In genomic region chr4:23930750-23931488, GRCh38 we compare ENCODE assay signal across 1 cellular context.
A peak's percentile ranks its signal among the peaks of the same experiment; 100 is the strongest.
TF ChIP-seq lines count a peak whose summit lies in the region.

No MANE protein-coding gene starts in this region.

TF ChIP-seq in HEK293, 187 proteins besides CTCF, POLR2A, EP300 and RAD21 (continued from another document and continues in another):
- TF ChIP-seq, protein P1, sequence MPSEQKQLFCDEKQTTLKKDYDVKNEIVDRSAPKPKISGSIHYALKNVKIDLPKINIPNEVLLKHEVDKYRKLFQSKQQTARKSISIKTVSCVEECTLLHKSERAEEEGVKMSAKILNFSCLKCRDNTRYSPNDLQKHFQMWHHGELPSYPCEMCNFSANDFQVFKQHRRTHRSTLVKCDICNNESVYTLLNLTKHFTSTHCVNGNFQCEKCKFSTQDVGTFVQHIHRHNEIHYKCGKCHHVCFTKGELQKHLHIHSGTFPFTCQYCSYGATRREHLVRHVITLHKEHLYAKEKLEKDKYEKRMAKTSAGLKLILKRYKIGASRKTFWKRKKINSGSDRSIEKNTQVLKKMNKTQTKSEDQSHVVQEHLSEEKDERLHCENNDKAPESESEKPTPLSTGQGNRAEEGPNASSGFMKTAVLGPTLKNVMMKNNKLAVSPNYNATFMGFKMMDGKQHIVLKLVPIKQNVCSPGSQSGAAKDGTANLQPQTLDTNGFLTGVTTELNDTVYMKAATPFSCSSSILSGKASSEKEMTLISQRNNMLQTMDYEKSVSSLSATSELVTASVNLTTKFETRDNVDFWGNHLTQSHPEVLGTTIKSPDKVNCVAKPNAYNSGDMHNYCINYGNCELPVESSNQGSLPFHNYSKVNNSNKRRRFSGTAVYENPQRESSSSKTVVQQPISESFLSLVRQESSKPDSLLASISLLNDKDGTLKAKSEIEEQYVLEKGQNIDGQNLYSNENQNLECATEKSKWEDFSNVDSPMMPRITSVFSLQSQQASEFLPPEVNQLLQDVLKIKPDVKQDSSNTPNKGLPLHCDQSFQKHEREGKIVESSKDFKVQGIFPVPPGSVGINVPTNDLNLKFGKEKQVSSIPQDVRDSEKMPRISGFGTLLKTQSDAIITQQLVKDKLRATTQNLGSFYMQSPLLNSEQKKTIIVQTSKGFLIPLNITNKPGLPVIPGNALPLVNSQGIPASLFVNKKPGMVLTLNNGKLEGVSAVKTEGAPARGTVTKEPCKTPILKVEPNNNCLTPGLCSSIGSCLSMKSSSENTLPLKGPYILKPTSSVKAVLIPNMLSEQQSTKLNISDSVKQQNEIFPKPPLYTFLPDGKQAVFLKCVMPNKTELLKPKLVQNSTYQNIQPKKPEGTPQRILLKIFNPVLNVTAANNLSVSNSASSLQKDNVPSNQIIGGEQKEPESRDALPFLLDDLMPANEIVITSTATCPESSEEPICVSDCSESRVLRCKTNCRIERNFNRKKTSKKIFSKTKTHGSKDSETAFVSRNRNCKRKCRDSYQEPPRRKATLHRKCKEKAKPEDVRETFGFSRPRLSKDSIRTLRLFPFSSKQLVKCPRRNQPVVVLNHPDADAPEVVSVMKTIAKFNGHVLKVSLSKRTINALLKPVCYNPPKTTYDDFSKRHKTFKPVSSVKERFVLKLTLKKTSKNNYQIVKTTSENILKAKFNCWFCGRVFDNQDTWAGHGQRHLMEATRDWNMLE (tag by site-specific recombination; conservative IDR thresholded peaks at IDR 0.05; ENCODE audit: low read depth): no peak
- TF ChIP-seq ATF2 (tag by site-specific recombination; IDR thresholded peaks at IDR 0.05; ENCODE audit: low read depth) (no peak), ZNF184 (tag by site-specific recombination; IDR thresholded peaks at IDR 0.05) (no peak), ZNF558 (tag by site-specific recombination; IDR thresholded peaks at IDR 0.05) (no peak), ZSCAN23 (tag by site-specific recombination; IDR thresholded peaks at IDR 0.05) (no peak), MZF1 (tag by site-specific recombination; IDR thresholded peaks at IDR 0.05; ENCODE audit: borderline replicate concordance) (no peak), BCL6B (tag by site-specific recombination; IDR thresholded peaks at IDR 0.05) (no peak), ZNF785 (tag by site-specific recombination; IDR thresholded peaks at IDR 0.05) (no peak), ZBTB10 (tag by site-specific recombination; IDR thresholded peaks at IDR 0.05) (no peak), ZNF621 (tag by site-specific recombination; IDR thresholded peaks at IDR 0.05) (no peak), ZNF426 (tag by site-specific recombination; IDR thresholded peaks at IDR 0.05) (no peak), ZNF843 (tag by site-specific recombination; IDR thresholded peaks at IDR 0.05) (no peak), ZNF510 (tag by site-specific recombination; IDR thresholded peaks at IDR 0.05; ENCODE audit: insufficient replicate concordance) (no peak), ZNF24 (tag by site-specific recombination; IDR thresholded peaks at IDR 0.05) (no peak), KLF1 (tag by site-specific recombination; IDR thresholded peaks at IDR 0.05) (no peak), ZNF433 (tag by site-specific recombination; IDR thresholded peaks at IDR 0.05; ENCODE audit: low read depth) (no peak), YY1 (tag by site-specific recombination; IDR thresholded peaks at IDR 0.05) (no peak), ZNF561 (tag by site-specific recombination; IDR thresholded peaks at IDR 0.05; ENCODE audit: borderline replicate concordance) (no peak), MYNN (tag by site-specific recombination; IDR thresholded peaks at IDR 0.05; ENCODE audit: borderline replicate concordance) (no peak), ZNF37A (tag by site-specific recombination; IDR thresholded peaks at IDR 0.05) (no peak), TRIM28 (IDR thresholded peaks at IDR 0.05; ENCODE audit: borderline replicate concordance, low read length) (0 out of 2 replicates have a peak, but pooled peaks have one; percentile 60), ZIC2 (tag by site-specific recombination; IDR thresholded peaks at IDR 0.05) (peak; percentile 46), ZNF391 (tag by site-specific recombination; IDR thresholded peaks at IDR 0.05; ENCODE audit: borderline replicate concordance, low read depth) (no peak), ZNF654 (tag by site-specific recombination; IDR thresholded peaks at IDR 0.05; ENCODE audit: low read depth) (no peak), ZNF248 (tag by site-specific recombination; IDR thresholded peaks at IDR 0.05) (no peak), SP3 (tag by site-specific recombination; IDR thresholded peaks at IDR 0.05) (no peak), ZNF138 (tag by site-specific recombination; IDR thresholded peaks at IDR 0.05; ENCODE audit: borderline replicate concordance) (no peak), GLIS2 (tag by site-specific recombination; IDR thresholded peaks at IDR 0.05) (peak; percentile 62), GLI4 (tag by site-specific recombination; IDR thresholded peaks at IDR 0.05) (no peak), OSR2 (tag by site-specific recombination; IDR thresholded peaks at IDR 0.05) (peak; percentile 74; the same call in 1 of the 2 replicates)
- TF ChIP-seq, protein P2, sequence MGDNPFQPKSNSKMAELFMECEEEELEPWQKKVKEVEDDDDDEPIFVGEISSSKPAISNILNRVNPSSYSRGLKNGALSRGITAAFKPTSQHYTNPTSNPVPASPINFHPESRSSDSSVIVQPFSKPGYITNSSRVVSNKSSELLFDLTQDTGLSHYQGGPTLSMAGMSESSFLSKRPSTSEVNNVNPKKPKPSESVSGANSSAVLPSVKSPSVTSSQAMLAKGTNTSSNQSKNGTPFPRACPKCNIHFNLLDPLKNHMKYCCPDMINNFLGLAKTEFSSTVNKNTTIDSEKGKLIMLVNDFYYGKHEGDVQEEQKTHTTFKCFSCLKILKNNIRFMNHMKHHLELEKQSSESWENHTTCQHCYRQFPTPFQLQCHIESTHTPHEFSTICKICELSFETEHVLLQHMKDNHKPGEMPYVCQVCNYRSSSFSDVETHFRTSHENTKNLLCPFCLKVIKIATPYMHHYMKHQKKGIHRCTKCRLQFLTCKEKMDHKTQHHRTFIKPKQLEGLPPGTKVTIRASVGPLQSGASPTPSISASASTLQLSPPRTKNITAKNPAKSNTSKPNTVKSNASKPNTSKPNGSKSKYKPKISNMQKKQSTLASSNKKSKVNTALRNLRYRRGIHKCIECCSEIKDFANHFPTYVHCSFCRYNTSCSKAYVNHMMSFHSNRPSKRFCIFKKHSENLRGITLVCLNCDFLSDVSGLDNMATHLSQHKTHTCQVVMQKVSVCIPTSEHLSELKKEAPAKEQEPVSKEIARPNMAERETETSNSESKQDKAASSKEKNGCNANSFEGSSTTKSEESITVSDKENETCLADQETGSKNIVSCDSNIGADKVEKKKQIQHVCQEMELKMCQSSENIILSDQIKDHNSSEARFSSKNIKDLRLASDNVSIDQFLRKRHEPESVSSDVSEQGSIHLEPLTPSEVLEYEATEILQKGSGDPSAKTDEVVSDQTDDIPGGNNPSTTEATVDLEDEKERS (tag by site-specific recombination; IDR thresholded peaks at IDR 0.05): no peak
- TF ChIP-seq, protein P3, sequence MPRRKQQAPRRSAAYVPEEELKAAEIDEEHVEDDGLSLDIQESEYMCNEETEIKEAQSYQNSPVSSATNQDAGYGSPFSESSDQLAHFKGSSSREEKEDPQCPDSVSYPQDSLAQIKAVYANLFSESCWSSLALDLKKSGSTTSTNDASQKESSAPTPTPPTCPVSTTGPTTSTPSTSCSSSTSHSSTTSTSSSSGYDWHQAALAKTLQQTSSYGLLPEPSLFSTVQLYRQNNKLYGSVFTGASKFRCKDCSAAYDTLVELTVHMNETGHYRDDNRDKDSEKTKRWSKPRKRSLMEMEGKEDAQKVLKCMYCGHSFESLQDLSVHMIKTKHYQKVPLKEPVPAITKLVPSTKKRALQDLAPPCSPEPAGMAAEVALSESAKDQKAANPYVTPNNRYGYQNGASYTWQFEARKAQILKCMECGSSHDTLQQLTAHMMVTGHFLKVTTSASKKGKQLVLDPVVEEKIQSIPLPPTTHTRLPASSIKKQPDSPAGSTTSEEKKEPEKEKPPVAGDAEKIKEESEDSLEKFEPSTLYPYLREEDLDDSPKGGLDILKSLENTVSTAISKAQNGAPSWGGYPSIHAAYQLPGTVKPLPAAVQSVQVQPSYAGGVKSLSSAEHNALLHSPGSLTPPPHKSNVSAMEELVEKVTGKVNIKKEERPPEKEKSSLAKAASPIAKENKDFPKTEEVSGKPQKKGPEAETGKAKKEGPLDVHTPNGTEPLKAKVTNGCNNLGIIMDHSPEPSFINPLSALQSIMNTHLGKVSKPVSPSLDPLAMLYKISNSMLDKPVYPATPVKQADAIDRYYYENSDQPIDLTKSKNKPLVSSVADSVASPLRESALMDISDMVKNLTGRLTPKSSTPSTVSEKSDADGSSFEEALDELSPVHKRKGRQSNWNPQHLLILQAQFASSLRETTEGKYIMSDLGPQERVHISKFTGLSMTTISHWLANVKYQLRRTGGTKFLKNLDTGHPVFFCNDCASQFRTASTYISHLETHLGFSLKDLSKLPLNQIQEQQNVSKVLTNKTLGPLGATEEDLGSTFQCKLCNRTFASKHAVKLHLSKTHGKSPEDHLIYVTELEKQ (tag by site-specific recombination; IDR thresholded peaks at IDR 0.05; ENCODE audit: borderline replicate concordance): peak; percentile 31; the same call in 1 of the 2 replicates
- TF ChIP-seq, protein P4, sequence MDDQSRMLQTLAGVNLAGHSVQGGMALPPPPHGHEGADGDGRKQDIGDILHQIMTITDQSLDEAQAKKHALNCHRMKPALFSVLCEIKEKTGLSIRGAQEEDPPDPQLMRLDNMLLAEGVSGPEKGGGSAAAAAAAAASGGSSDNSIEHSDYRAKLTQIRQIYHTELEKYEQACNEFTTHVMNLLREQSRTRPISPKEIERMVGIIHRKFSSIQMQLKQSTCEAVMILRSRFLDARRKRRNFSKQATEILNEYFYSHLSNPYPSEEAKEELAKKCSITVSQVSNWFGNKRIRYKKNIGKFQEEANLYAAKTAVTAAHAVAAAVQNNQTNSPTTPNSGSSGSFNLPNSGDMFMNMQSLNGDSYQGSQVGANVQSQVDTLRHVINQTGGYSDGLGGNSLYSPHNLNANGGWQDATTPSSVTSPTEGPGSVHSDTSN (CRISPR knock-in tag; IDR thresholded peaks at IDR 0.05): no peak
- TF ChIP-seq, protein P5, sequence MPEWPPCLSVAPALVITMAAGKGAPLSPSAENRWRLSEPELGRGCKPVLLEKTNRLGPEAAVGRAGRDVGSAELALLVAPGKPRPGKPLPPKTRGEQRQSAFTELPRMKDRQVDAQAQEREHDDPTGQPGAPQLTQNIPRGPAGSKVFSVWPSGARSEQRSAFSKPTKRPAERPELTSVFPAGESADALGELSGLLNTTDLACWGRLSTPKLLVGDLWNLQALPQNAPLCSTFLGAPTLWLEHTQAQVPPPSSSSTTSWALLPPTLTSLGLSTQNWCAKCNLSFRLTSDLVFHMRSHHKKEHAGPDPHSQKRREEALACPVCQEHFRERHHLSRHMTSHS (tag by site-specific recombination; IDR thresholded peaks at IDR 0.05): no peak
- TF ChIP-seq, protein P6, sequence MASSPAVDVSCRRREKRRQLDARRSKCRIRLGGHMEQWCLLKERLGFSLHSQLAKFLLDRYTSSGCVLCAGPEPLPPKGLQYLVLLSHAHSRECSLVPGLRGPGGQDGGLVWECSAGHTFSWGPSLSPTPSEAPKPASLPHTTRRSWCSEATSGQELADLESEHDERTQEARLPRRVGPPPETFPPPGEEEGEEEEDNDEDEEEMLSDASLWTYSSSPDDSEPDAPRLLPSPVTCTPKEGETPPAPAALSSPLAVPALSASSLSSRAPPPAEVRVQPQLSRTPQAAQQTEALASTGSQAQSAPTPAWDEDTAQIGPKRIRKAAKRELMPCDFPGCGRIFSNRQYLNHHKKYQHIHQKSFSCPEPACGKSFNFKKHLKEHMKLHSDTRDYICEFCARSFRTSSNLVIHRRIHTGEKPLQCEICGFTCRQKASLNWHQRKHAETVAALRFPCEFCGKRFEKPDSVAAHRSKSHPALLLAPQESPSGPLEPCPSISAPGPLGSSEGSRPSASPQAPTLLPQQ (tag by site-specific recombination; IDR thresholded peaks at IDR 0.05): no peak
